In the genomic region with DNA sequence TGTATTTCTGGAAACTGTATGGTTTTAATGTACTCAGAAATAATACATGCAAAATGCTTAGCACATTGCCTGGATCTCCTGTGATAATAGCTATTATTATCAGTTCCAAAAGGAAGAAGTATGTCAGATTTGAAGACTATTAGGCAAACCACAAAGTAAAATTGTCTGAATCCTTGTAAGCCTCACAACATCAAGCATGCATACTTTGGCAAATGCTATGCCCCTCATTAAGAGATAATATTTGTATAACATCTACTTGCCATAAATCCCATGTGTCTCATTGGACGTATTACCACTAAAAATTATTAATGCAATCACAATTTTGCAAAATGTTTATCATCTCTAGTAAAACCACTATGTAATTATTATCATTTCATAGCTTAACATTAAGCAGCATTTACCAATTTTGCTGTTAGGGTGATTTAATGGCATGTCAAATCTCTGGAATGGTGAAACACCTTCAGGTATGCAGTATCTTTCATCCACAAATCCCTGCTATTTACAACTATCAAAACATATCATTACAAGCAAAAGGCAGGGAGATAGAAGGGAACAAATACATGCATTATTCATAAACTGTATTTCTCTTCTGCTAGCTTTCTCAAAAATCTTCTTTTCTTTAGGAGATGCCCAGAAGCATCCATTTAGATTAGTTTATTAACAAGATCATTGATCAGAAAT, we compare ENCODE assay signal across 23 cellular contexts.
"Had no signal": no experiment of that assay in that cellular context is flagged by ENCODE, and none has a peak within 500 bp of the region (broad histone marks: within the 10 kb centered on the region; RNA-seq: fewer than 3 reads in every experiment).

No MANE protein-coding gene starts in this region.

- ATAC-seq: naive thymus-derived CD8-positive, alpha-beta T cell; natural killer cell treated with Interleukin-12 subunit alpha and Interleukin-12 subunit beta and Interleukin-15 and Interleukin-18, amount 100 ng/mL, for 72 hours; psoas muscle; right cardiac atrium; right lobe of liver; stimulated activated effector memory CD8-positive, alpha-beta T cell treated with anti-CD3 and anti-CD28 coated beads, Interleukin-12 subunit alpha, Interleukin-12 subunit beta, amount 100 ng/mL, for 72 hours; stimulated activated naive B cell treated with anti-CD40 and anti-IgM and Interleukin-4, amounts not matched to agents 10 μg/mL and 1 μg/mL and 100 μg/mL, for 72 hours; upper lobe of right lung had no signal

- DNase-seq: naive thymus-derived CD8-positive, alpha-beta T cell; nephron progenitor cell; occipital lobe; ovary; posterior cingulate gyrus; psoas muscle; right cardiac atrium; right lobe of liver; sigmoid colon; small intestine; stimulated activated CD4-positive, alpha-beta T cell treated with anti-CD3 and anti-CD28 coated beads, Interleukin-15, amount 100 ng/mL, for 24 hours; stimulated activated CD4-positive, alpha-beta T cell treated with anti-CD3 and anti-CD28 coated beads, Interleukin-2, amount 100 ng/mL, for 24 hours; stimulated activated CD4-positive, alpha-beta T cell treated with anti-CD3 and anti-CD28 coated beads, Interleukin-2, amount 100 ng/mL, for 48 hours; stimulated activated CD4-positive, alpha-beta T cell treated with anti-CD3 and anti-CD28 coated beads, Interleukin-4, amount 100 ng/mL, for 24 hours; stimulated activated naive B cell treated with anti-CD40 and anti-IgM and Interleukin-4, amounts not matched to agents 10 μg/mL and 1 μg/mL and 100 μg/mL, for 72 hours; stimulated activated naive CD4-positive, alpha-beta T cell treated with Interleukin-2 at 50 U/mL for 16 hours; stomach; thyroid gland; trophoblast cell; upper lobe of right lung; uterus had no signal
